Comparison of ENCODE assay signal across 21 cellular contexts in genomic region chr1:102500795-102501194, GRCh38.
"Had no signal": no experiment of that assay in that cellular context is flagged by ENCODE, and none has a peak within 500 bp of the region (broad histone marks: within the 10 kb centered on the region; RNA-seq: fewer than 3 reads in every experiment).

No MANE protein-coding gene starts in this region.

- H3K36me3 Mint-ChIP-seq: T-cell had no signal

- H3K4me3 Mint-ChIP-seq: T-cell had no signal

- H3K36me3 ChIP-seq: MG63 had no signal

- H3K27me3 ChIP-seq: MG63 had no signal

- H3K27ac Mint-ChIP-seq: T-cell had no signal

- H3K27me3 Mint-ChIP-seq: T-cell had no signal

- ATAC-seq: HepG2, Panc1, PC-3, T-cell had no signal

- DNase-seq: IMR-90, Karpas-422, KG1, MG63, NCI-H1092 treated with DMSO at 0.1 percent for 48 hours, NCI-H146, NCI-H187 treated with DMSO at 0.1 percent for 48 hours, NCI-H2029 treated with DMSO at 0.1 percent for 48 hours, NCI-H2171 treated with DMSO at 0.1 percent for 48 hours, NCI-H345, NCI-H510A, NCI-H524 treated with DMSO at 0.1 percent for 48 hours, NCI-H82, PC-3, SHP77, SK-N-SH, SW 1271, T-cell had no signal

- H3K9me2 ChIP-seq: SK-N-SH had no signal

- H3K27ac ChIP-seq: RWPE1 had no signal

- H3K4me1 Mint-ChIP-seq: T-cell had no signal

- H3K9ac ChIP-seq: SK-N-SH had no signal

- H3K4me2 ChIP-seq: SK-N-SH had no signal

- H3K4me3 ChIP-seq: MG63 had no signal

- H3K9me3 ChIP-seq: MG63, SK-N-SH had no signal
